Comparison of ENCODE assay signal across 18 cellular contexts in genomic region chr10:128896183-128896805, GRCh38.
"Had no signal": no experiment of that assay in that cellular context is flagged by ENCODE, and none has a peak within 500 bp of the region (broad histone marks: within the 10 kb centered on the region; RNA-seq: fewer than 3 reads in every experiment).

No MANE protein-coding gene starts in this region.

- H3K36me3 ChIP-seq: adrenal gland, colonic mucosa, esophagus squamous epithelium, pancreas, transverse colon had no signal

- ATAC-seq: activated CD4-positive, CD25-positive, alpha-beta regulatory T cell treated with anti-CD3 and anti-CD28 coated beads, Interleukin-2, amount 50 U/mL, for 24 hours; activated naive CD4-positive, alpha-beta T cell treated with anti-CD3 and anti-CD28 coated beads, Interleukin-2, amount 50 U/mL, for 72 hours; effector memory CD8-positive, alpha-beta T cell; stimulated activated naive CD8-positive, alpha-beta T cell treated with anti-CD3 and anti-CD28 coated beads, Interleukin-15, amount 100 ng/mL, for 72 hours; T-cell had no signal

- H3K9me3 ChIP-seq: adrenal gland, colonic mucosa, pancreas, transverse colon had no signal

- H3K27me3 ChIP-seq: adrenal gland, colonic mucosa, esophagus squamous epithelium, transverse colon had no signal

- DNase-seq: activated CD4-positive, alpha-beta memory T cell treated with anti-CD3 and anti-CD28 coated beads, Interleukin-2, amount 10 ng/mL, durations not matched to agents 7 days and 5 days; activated CD4-positive, alpha-beta T cell treated with anti-CD3 and anti-CD28 coated beads, Interleukin-2, amount 10 ng/mL, durations not matched to agents 24 days and 14 days; colonic mucosa; dorsolateral prefrontal cortex; effector memory CD8-positive, alpha-beta T cell; esophagus squamous epithelium; hypothalamus; mesenchymal stem cell; nephron progenitor cell; pancreas; stimulated activated CD4-positive, alpha-beta T cell treated with anti-CD3 and anti-CD28 coated beads, Interleukin-4, amount 100 ng/mL, for 4 hours; stimulated activated naive CD8-positive, alpha-beta T cell treated with anti-CD3 and anti-CD28 coated beads, Interleukin-15, amount 100 ng/mL, for 72 hours; T-cell; transverse colon had no signal

- H3K4me3 ChIP-seq: adrenal gland, colonic mucosa, dorsolateral prefrontal cortex, esophagus squamous epithelium, pancreas, transverse colon had no signal

- H3K27ac ChIP-seq: colonic mucosa, pancreas, VCaP had no signal

- H3K4me1 ChIP-seq: adrenal gland, colonic mucosa, pancreas, transverse colon had no signal
